In the genomic region with DNA sequence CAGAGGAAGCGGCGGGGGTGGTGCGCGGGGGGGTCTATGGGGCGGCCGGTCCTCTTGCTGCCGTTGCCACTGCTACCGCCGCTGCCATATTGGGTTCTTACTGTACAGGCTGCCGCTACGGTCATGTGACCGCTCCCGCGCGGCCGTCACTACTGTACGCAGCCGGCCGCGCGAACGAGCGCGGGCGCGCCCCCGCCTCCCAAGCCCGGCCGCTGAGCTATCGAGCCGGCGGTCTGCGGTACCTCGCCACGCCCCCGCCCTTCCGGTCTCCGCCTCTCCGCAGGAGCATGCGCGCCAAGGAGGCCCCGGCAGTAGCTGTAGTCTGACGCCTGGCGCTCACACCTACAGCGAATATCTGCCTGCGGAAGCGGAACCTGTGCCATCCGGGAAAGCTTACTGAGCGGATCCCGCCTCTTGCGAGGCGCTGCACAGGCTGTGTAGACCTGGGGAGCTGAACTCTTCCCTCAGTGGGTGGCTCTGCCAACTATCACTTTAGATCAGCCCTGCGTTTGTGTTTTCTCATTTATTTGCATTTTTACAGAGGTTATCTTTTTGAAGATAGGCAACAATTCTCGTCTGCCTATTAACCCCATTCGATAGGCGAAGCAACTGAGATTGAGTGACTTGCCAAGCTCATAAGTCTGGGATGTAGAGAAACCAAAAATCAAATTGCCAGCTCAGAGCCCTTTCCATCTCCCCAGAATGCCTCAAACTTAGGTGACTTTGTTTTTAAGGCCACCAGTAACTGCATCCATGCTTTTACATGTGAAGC, we compare ENCODE assay signal across 8 cellular contexts. TPM values are rescaled to one million over a fixed set of nuclear protein-coding genes. Genes with fewer than 3 reads are reported as not detected.
A peak's percentile ranks its signal among the peaks of the same experiment; 100 is the strongest.
DNase-seq lines count a peak whose midpoint lies in the region; ATAC-seq and TF ChIP-seq lines count a peak whose summit lies in the region.

Gene ASXL2, minus strand, starts transcription at position 127 of the 772 bp plus-strand sequence. CDS start 265 bp downstream, outside the sequence.

- H3K4me3 ChIP-seq in GM12865 (ENCODE audit: low read depth, low read length), result peak within 1 kb of the TSS; percentile 87
- H3K4me3 ChIP-seq in cardiac muscle cell, result peak within 1 kb of the TSS; percentile 90
- H3K4me3 ChIP-seq in parathyroid adenoma (ENCODE audit: low read depth, low read length), result peak within 1 kb of the TSS; percentile 90
- H3K4me3 ChIP-seq in tibial nerve, result peak within 1 kb of the TSS; percentile 68 to 90 (median 73)

- H3K4me1 Mint-ChIP-seq in activated naive CD8-positive, alpha-beta T cell treated with anti-CD3 and anti-CD28 coated beads, Interleukin-2, amount 50 U/mL, for 24 hours, result peaks cover 52% of the 10 kb centered on the region

- peak in 1 of 2 donors; percentile 91 for TF ChIP-seq EP300 in tibial nerve (IDR thresholded peaks at IDR 0.05)

- H3K27ac ChIP-seq in cardiac muscle cell, result peak within 1 kb of the TSS; percentile 99
- peak within 1 kb of the TSS; percentile 80 for H3K27ac ChIP-seq in parathyroid adenoma
- peak within 1 kb of the TSS; percentile 48 to 95 (median 86) for H3K27ac ChIP-seq in tibial nerve

- H3K9ac ChIP-seq in parathyroid adenoma, result peak within 1 kb of the TSS; percentile 1

- DNase-seq in GM12865 (ENCODE audit: low read depth) (peak; percentile 99), NCI-H1417 treated with DMSO at 0.1 percent for 48 hours (lab: John Stamatoyannopoulos, UW) (peak; percentile 93), SW480 (ENCODE audit: low spot score) (peak; percentile 99), cardiac muscle cell (ENCODE audit: low read depth in 1 of 2, low spot score in 1 of 2) (peak; percentile 99), tibial nerve (ENCODE audit: low spot score in 2 of 2) (peak; percentile 90 to 93)
- DNase-seq in activated naive CD8-positive, alpha-beta T cell treated with anti-CD3 and anti-CD28 coated beads, Interleukin-2, amount 50 U/mL, for 24 hours, result peak; percentile 98

- no peaks in the 10 kb centered on the region for H3K36me3 ChIP-seq in cardiac muscle cell
- H3K36me3 ChIP-seq in parathyroid adenoma (ENCODE audit: control insufficient read depth, insufficient read depth, low read length), result no peaks in the 10 kb centered on the region
- peaks cover 0 to 13% (median 0%) of the 10 kb centered on the region in 3 donors for H3K36me3 ChIP-seq in tibial nerve

- WGBS in tibial nerve, 2 donors, result 2 to 3% methylated on average over 29 to 51 of the region's 56 CpGs

- no peak for TF ChIP-seq CTCF in GM12865 (IDR thresholded peaks at IDR 0.05; ENCODE audit: insufficient read depth, low read depth, low read length, missing control alignments)
- no peak for TF ChIP-seq CTCF in cardiac muscle cell (IDR thresholded peaks at IDR 0.05; ENCODE audit: low read depth, low read length)
- no peak for TF ChIP-seq CTCF in parathyroid adenoma (IDR thresholded peaks at IDR 0.05)
- peak in 2 of 5 experiments; percentile 5 to 40 for TF ChIP-seq CTCF in tibial nerve (IDR thresholded peaks at IDR 0.05)

- peak; percentile 92 for ATAC-seq in HG02763 (IDR thresholded peaks at IDR 0.05; ENCODE audit: unreplicated experiment)
- peak; percentile 89 for ATAC-seq in activated naive CD8-positive, alpha-beta T cell treated with anti-CD3 and anti-CD28 coated beads, Interleukin-2, amount 50 U/mL, for 24 hours

- H3K4me1 ChIP-seq in cardiac muscle cell (ENCODE audit: low read depth), result peaks cover 9% of the 10 kb centered on the region
- no peaks in the 10 kb centered on the region for H3K4me1 ChIP-seq in parathyroid adenoma
- H3K4me1 ChIP-seq in tibial nerve, result peaks cover 0 to 19% (median 12%) of the 10 kb centered on the region in 4 donors

- TF ChIP-seq POLR2A in tibial nerve (IDR thresholded peaks at IDR 0.05), result peak; percentile 38 to 79

- peaks cover 19% of the 10 kb centered on the region for H3K79me2 ChIP-seq in parathyroid adenoma

- H3K4me2 ChIP-seq in parathyroid adenoma (ENCODE audit: low read length), result peak within 1 kb of the TSS; percentile 80

- peaks cover 16% of the 10 kb centered on the region for H3K27me3 ChIP-seq in cardiac muscle cell
- H3K27me3 ChIP-seq in parathyroid adenoma (ENCODE audit: control insufficient read depth, insufficient read depth, low read length), result no peaks in the 10 kb centered on the region
- H3K27me3 ChIP-seq in tibial nerve, result no peaks in the 10 kb centered on the region

- no peaks in the 10 kb centered on the region for H3K9me3 Mint-ChIP-seq in activated naive CD8-positive, alpha-beta T cell treated with anti-CD3 and anti-CD28 coated beads, Interleukin-2, amount 50 U/mL, for 24 hours

- peak within 1 kb of the TSS; percentile 91 for H3K27ac Mint-ChIP-seq in activated naive CD8-positive, alpha-beta T cell treated with anti-CD3 and anti-CD28 coated beads, Interleukin-2, amount 50 U/mL, for 24 hours

- peaks cover 22% of the 10 kb centered on the region for H3K36me3 Mint-ChIP-seq in activated naive CD8-positive, alpha-beta T cell treated with anti-CD3 and anti-CD28 coated beads, Interleukin-2, amount 50 U/mL, for 24 hours (ENCODE audit: low read depth)

- peak within 1 kb of the TSS; percentile 90 for H2AFZ ChIP-seq in parathyroid adenoma

- H3K4me3 Mint-ChIP-seq in activated naive CD8-positive, alpha-beta T cell treated with anti-CD3 and anti-CD28 coated beads, Interleukin-2, amount 50 U/mL, for 24 hours, result peak within 1 kb of the TSS; percentile 96

- no peaks in the 10 kb centered on the region for H3K27me3 Mint-ChIP-seq in activated naive CD8-positive, alpha-beta T cell treated with anti-CD3 and anti-CD28 coated beads, Interleukin-2, amount 50 U/mL, for 24 hours

- no peaks in the 10 kb centered on the region for H3K9me3 ChIP-seq in cardiac muscle cell (ENCODE audit: low read depth)
- no peaks in the 10 kb centered on the region for H3K9me3 ChIP-seq in parathyroid adenoma (ENCODE audit: control insufficient read depth, low read length)
- no peaks in the 10 kb centered on the region for H3K9me3 ChIP-seq in tibial nerve

RNA-seq across cellular contexts. Expression of gene ASXL2, which starts in this region (rescaled TPM):
- total RNA-seq in cardiac muscle cell (14.7 and 16.6 TPM in 2 replicates), tibial nerve (10 to 100 TPM; 13.2 to 21.2 (median 16.5) TPM)
- 5.3 and 5.5 TPM in 2 replicates for polyA plus RNA-seq in cardiac muscle cell

Comparison
In these comparisons a context has a peak if more than half of its experiments do, and no peak if none do; other contexts are left out.
1. Peak in every context shown above with its lines: DNase-seq, ATAC-seq, H3K4me3 ChIP-seq and H3K27ac ChIP-seq.